In the genomic region with DNA sequence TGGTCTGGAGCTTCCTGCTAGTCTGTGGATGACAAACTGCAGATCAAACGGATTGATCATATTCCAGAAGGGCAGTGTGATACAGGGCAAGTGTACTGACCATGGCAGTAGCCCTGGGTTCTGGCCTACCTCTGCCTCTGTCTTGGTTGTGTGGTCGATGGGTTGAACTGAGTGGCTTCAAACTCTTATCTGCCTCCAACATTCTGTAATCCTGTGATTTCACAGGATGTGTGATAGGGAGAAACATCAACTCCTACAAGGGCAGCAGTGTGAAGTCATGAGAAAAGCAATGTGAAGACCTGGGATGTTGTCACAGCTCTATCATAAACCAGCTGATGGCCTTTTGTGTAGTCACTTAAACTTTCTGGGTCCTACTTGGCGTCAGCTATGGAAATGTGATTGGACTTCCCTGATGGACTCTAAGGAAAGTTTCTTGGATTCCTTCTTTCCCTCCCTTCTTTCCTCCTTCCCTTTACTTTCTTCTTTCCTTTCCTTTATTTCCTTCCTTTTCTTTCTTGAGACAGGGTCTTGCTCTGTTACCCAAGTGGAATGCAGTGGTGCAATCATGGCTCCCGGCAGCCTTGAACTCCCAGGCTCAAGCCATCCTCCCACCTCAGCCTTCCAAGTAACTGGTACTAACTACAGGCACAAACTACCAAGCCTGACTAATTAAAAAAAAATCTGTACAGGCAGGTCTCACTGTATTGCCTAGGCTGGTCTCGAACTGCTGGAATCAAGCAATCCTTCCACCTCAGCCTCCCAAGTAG, we compare ENCODE assay signal across 20 cellular contexts.
DNase-seq lines count a peak whose midpoint lies in the region; ATAC-seq, FAIRE-seq and TF ChIP-seq lines count a peak whose summit lies in the region.
"Had no signal": no experiment of that assay in that cellular context is flagged by ENCODE, and none has a peak within 500 bp of the region (broad histone marks: within the 10 kb centered on the region; RNA-seq: fewer than 3 reads in every experiment).

No MANE protein-coding gene starts in this region.

- in situ Hi-C loops in K562 (cut with MboI), result no loop called here

- no peak overlapping the region for H3K23ac ChIP-seq in mesendoderm (ENCODE audit: low read length)

- ATAC-seq in K562 (no peak), heart right ventricle (no peak)
- ATAC-seq: CD8-positive, alpha-beta T cell had no signal

- H2AK5ac ChIP-seq in mesendoderm (ENCODE audit: low read length), result no peak overlapping the region

- H3K27me3 ChIP-seq in BLaER1 (no peaks in the 10 kb centered on the region), K562 (ENCODE audit: control insufficient read depth in 2 of 2, insufficient read depth in 2 of 2, low read length in 2 of 2) (no peaks in the 10 kb centered on the region), mesendoderm (ENCODE audit: insufficient read depth, low read length, poor library complexity) (no peaks in the 10 kb centered on the region), heart right ventricle (no peaks in the 10 kb centered on the region)
- H3K27me3 ChIP-seq: SJCRH30 had no signal

- H3K9me3 ChIP-seq in BLaER1 (no peaks in the 10 kb centered on the region), K562 (replicated peaks; ENCODE audit: control insufficient read depth, insufficient read depth, low read depth, low read length) (no peaks in the 10 kb centered on the region), heart right ventricle (no peaks in the 10 kb centered on the region)
- H3K9me3 ChIP-seq: SJCRH30 had no signal

- H3K4me3 ChIP-seq in BLaER1, result no peak overlapping the region
- H3K4me3 ChIP-seq in K562, result no peak overlapping the region
- no peak overlapping the region for H3K4me3 ChIP-seq in mesendoderm (ENCODE audit: low read length)
- H3K4me3 ChIP-seq in heart right ventricle, result no peak overlapping the region
- H3K4me3 ChIP-seq: PC-9, SJCRH30 had no signal

- H3K27ac ChIP-seq in BLaER1, result 0 out of 2 replicates have a peak overlapping the region, but pooled peaks have one; percentile 14
- H3K27ac ChIP-seq in K562 (ENCODE audit: extremely low read depth, low read depth, low read length), result no peak overlapping the region
- H3K27ac ChIP-seq in mesendoderm (ENCODE audit: low read depth, low read length), result no peak overlapping the region
- no peak overlapping the region for H3K27ac ChIP-seq in heart right ventricle
- H3K27ac ChIP-seq: PC-9, SJCRH30 had no signal

- intact Hi-C loops in K562 (cut with micrococcal nuclease) (no loop called here), heart right ventricle (cut with DNase I) (no loop called here)

- no peak overlapping the region for H3K56ac ChIP-seq in mesendoderm (ENCODE audit: low read length)

- TF ChIP-seq EP300 in K562 (IDR thresholded peaks at IDR 0.05; ENCODE audit: low read length), result no peak

- H3K36me3 ChIP-seq in BLaER1 (peaks cover 5% of the 10 kb centered on the region; the same call in 1 of the 2 replicates), K562 (ENCODE audit: control insufficient read depth, insufficient read depth, low read length) (no peaks in the 10 kb centered on the region), mesendoderm (ENCODE audit: control insufficient read depth, insufficient read depth, low read length) (no peaks in the 10 kb centered on the region), heart right ventricle (no peaks in the 10 kb centered on the region)
- H3K36me3 ChIP-seq: SJCRH30 had no signal

- DNase-seq in NCI-H226 (peak; percentile 39), K562 (ENCODE audit: extremely low read depth in 1 of 4, low spot score in 3 of 4) (peak in 1 of 4 experiments; percentile 9), mesendoderm (peak; percentile 70), DMS153 treated with DMSO at 0.1 percent for 48 hours (lab: John Stamatoyannopoulos, UW; ENCODE audit: unreplicated experiment) (no peak), NCI-H2029 (lab: John Stamatoyannopoulos, UW) (no peak), heart right ventricle (no peak), hippocampal formation (lab: John Stamatoyannopoulos, UW) (no peak)
- DNase-seq: 8988T; CD8-positive, alpha-beta T cell; MM.1S; NCI-H1092; NCI-H146; NCI-H2081; NCI-H748 treated with DMSO at 0.1 percent for 48 hours; PC-9; SJCRH30 had no signal

- no peak overlapping the region for H4K5ac ChIP-seq in mesendoderm (ENCODE audit: low read length)

- WGBS in K562 (ENCODE audit: insufficient coverage, low coverage, missing lambda C conversion rate), result 26% methylated on average over 5 of the region's 5 CpGs
- WGBS in mesendoderm (ENCODE audit: extremely low coverage, insufficient coverage, low lambda C conversion rate), result no CpG with 5 or more reads among the region's 5 CpGs
- WGBS in heart right ventricle, 2 donors, result 80 to 84% methylated on average over 5 of the region's 5 CpGs

- H2BK5ac ChIP-seq in mesendoderm (ENCODE audit: low read length), result no peak overlapping the region

- H3K4ac ChIP-seq in mesendoderm (ENCODE audit: low read depth, low read length), result no peak overlapping the region

- no peak for TF ChIP-seq RAD21 in K562 (CRISPR knock-in tag; conservative IDR thresholded peaks at IDR 0.05 in 1 of 2, IDR thresholded peaks at IDR 0.05 in 1 of 2)

- no peak for TF ChIP-seq POLR2A in K562 (conservative IDR thresholded peaks at IDR 0.05)

- CTCF ChIA-PET in K562 (lab: Yijun Ruan, JAX; ENCODE audit: low intra/inter-chr PET ratio), result no interaction called here

- H3K79me2 ChIP-seq in K562 (ENCODE audit: control insufficient read depth, insufficient read depth, low read length) (no peaks in the 10 kb centered on the region), mesendoderm (ENCODE audit: control insufficient read depth, insufficient read depth, low read length) (no peaks in the 10 kb centered on the region)

- no peak for FAIRE-seq in K562 (lab: Jason Lieb, UNC)
- FAIRE-seq: GM12892, H54, HTR-8/SVneo had no signal

- TF ChIP-seq CTCF in K562 (IDR thresholded peaks at IDR 0.05 in 2 of 3, conservative IDR thresholded peaks at IDR 0.05 in 1 of 3; ENCODE audit: insufficient read depth in 2 of 3, low read depth in 1 of 3, low read length in 3 of 3), result no peak
- no peak for TF ChIP-seq CTCF in heart right ventricle (IDR thresholded peaks at IDR 0.05)

- no peaks in the 10 kb centered on the region for H3K9me1 ChIP-seq in K562 (ENCODE audit: control insufficient read depth, insufficient read depth, low read length)

- H3K18ac ChIP-seq in mesendoderm (ENCODE audit: low read length), result no peak overlapping the region

- BruUV-seq in K562 (replicated peaks; lab: Mats Ljungman, UMichigan), result no TSS peak

- POLR2A ChIA-PET in K562 (lab: Yijun Ruan, JAX), result no interaction called here

- peak overlapping the region; percentile 1; the same call in 1 of the 2 replicates for H3K4me2 ChIP-seq in BLaER1
- H3K4me2 ChIP-seq in K562 (ENCODE audit: insufficient read depth, low read length), result no peak overlapping the region
- no peak overlapping the region for H3K4me2 ChIP-seq in mesendoderm (ENCODE audit: low read length)
- H3K4me2 ChIP-seq: PC-9 had no signal

- no peak overlapping the region for H3K9ac ChIP-seq in BLaER1
- no peak overlapping the region for H3K9ac ChIP-seq in K562 (ENCODE audit: insufficient read depth in 1 of 2, low read depth in 2 of 2, low read length in 2 of 2)
- H3K9ac ChIP-seq in mesendoderm (ENCODE audit: low read length), result no peak overlapping the region

- no peak overlapping the region for H2BK15ac ChIP-seq in mesendoderm (replicated peaks; ENCODE audit: low read depth)

- H3K79me1 ChIP-seq in mesendoderm (ENCODE audit: low read length), result peaks cover 6% of the 10 kb centered on the region

- no peak overlapping the region for H4K8ac ChIP-seq in mesendoderm (ENCODE audit: low read depth, low read length)

- H3K4me1 ChIP-seq in BLaER1 (peaks cover 40% of the 10 kb centered on the region), K562 (replicated peaks in 1 of 2; ENCODE audit: control insufficient read depth in 2 of 2, insufficient read depth in 2 of 2, low read length in 2 of 2) (no peaks in the 10 kb centered on the region), mesendoderm (ENCODE audit: control insufficient read depth, low read depth, low read length) (peaks cover 4% of the 10 kb centered on the region), heart right ventricle (peaks cover 0 to 28% (median 13%) of the 10 kb centered on the region in 9 donors)
- H3K4me1 ChIP-seq: SJCRH30 had no signal

- H4K20me1 ChIP-seq in BLaER1 (0 out of 2 replicates have a peak, but pooled peaks cover 6% of the 10 kb centered on the region), K562 (replicated peaks; ENCODE audit: control insufficient read depth, insufficient read depth, low read length) (no peaks in the 10 kb centered on the region)

- no peak overlapping the region for H2AFZ ChIP-seq in K562 (ENCODE audit: low read depth, low read length)
- H2AFZ ChIP-seq: PC-9 had no signal

- no peak overlapping the region for H2BK120ac ChIP-seq in mesendoderm (ENCODE audit: low read depth, low read length)

TF ChIP-seq in K562, 482 proteins besides CTCF, POLR2A, EP300 and RAD21 (continues in another document):
- TF ChIP-seq NFE2 (IDR thresholded peaks at IDR 0.05; ENCODE audit: low read depth) (no peak), SRSF3 (IDR thresholded peaks at IDR 0.05; ENCODE audit: insufficient read depth, low read length) (no peak), ETV1 (tag; conservative IDR thresholded peaks at IDR 0.05; ENCODE audit: low read depth) (peak; percentile 33; the same call in 1 of the 2 replicates), HDAC3 (IDR thresholded peaks at IDR 0.05; ENCODE audit: borderline replicate concordance, partially characterized antibody) (no peak), CBFA2T3 (IDR thresholded peaks at IDR 0.05) (peak; percentile 35)
- TF ChIP-seq, protein P1, sequence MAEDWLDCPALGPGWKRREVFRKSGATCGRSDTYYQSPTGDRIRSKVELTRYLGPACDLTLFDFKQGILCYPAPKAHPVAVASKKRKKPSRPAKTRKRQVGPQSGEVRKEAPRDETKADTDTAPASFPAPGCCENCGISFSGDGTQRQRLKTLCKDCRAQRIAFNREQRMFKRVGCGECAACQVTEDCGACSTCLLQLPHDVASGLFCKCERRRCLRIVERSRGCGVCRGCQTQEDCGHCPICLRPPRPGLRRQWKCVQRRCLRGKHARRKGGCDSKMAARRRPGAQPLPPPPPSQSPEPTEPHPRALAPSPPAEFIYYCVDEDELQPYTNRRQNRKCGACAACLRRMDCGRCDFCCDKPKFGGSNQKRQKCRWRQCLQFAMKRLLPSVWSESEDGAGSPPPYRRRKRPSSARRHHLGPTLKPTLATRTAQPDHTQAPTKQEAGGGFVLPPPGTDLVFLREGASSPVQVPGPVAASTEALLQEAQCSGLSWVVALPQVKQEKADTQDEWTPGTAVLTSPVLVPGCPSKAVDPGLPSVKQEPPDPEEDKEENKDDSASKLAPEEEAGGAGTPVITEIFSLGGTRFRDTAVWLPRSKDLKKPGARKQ (CRISPR knock-in tag; IDR thresholded peaks at IDR 0.05), result no peak

Comparison
In these comparisons a context has a peak if more than half of its experiments do, and no peak if none do; other contexts are left out.
1. DNase-seq: peak in NCI-H226 (single experiment) and mesendoderm (single experiment); none in DMS153 treated with DMSO at 0.1 percent for 48 hours (single experiment), NCI-H2029 (single experiment), heart right ventricle (0 of 2) and hippocampal formation (0 of 2).